Comparison of ENCODE assay signal across 21 cellular contexts in genomic region chr1:117630423-117630998, GRCh38. TPM values are rescaled to one million over a fixed set of nuclear protein-coding genes. Genes with fewer than 3 reads are reported as not detected.
DNase-seq lines count a peak whose midpoint lies in the region; ATAC-seq and TF ChIP-seq lines count a peak whose summit lies in the region.
"Had no signal": no experiment of that assay in that cellular context is flagged by ENCODE, and none has a peak within 500 bp of the region (broad histone marks: within the 10 kb centered on the region; RNA-seq: fewer than 3 reads in every experiment).

No MANE protein-coding gene starts in this region.

- TF ChIP-seq CTCF in spleen (IDR thresholded peaks at IDR 0.05 in 8 of 11, conservative IDR thresholded peaks at IDR 0.05 in 3 of 11), result no peak

- H3K9me3 ChIP-seq in T-helper 17 cell (ENCODE audit: control insufficient read depth, low read length, poor library complexity, severe bottlenecking) (no peaks in the 10 kb centered on the region), spleen (no peaks in the 10 kb centered on the region)
- H3K9me3 ChIP-seq: A549, BLaER1, ovary had no signal

- H3K4me1 Mint-ChIP-seq in activated CD4-positive, alpha-beta memory T cell treated with anti-CD3 and anti-CD28 coated beads, Interleukin-2, amount 10 ng/mL, durations not matched to agents 7 days and 5 days, result peaks cover 60% of the 10 kb centered on the region
- peaks cover 23% of the 10 kb centered on the region for H3K4me1 Mint-ChIP-seq in activated CD4-positive, alpha-beta memory T cell treated with anti-CD3 and anti-CD28 coated beads for 36 hours (ENCODE audit: low read depth)
- peaks cover 38% of the 10 kb centered on the region for H3K4me1 Mint-ChIP-seq in T-helper 17 cell

- H3K27me3 ChIP-seq in spleen (replicated peaks in 1 of 7), result no peaks in the 10 kb centered on the region
- H3K27me3 ChIP-seq: BLaER1, ovary had no signal

- ATAC-seq in T-helper 17 cell, result no peak
- ATAC-seq: A549; activated CD4-positive, alpha-beta T cell treated with anti-CD3 and anti-CD28 coated beads for 36 hours had no signal

- no peak for TF ChIP-seq POLR2A in spleen (IDR thresholded peaks at IDR 0.05)

- H3K36me3 ChIP-seq in spleen, result peaks cover 0 to 13% (median 0%) of the 10 kb centered on the region in 6 donors
- H3K36me3 ChIP-seq: BLaER1, ovary had no signal

- H3K4me3 ChIP-seq in spleen, result no peak overlapping the region
- H3K4me3 ChIP-seq: A549, BLaER1, K562, ovary had no signal

- peak overlapping the region; percentile 23 for H3K27ac Mint-ChIP-seq in activated CD4-positive, alpha-beta memory T cell treated with anti-CD3 and anti-CD28 coated beads, Interleukin-2, amount 10 ng/mL, durations not matched to agents 7 days and 5 days
- no peak overlapping the region for H3K27ac Mint-ChIP-seq in activated CD4-positive, alpha-beta memory T cell treated with anti-CD3 and anti-CD28 coated beads for 36 hours
- peak overlapping the region; percentile 32 for H3K27ac Mint-ChIP-seq in T-helper 17 cell
- H3K27ac Mint-ChIP-seq: activated CD4-positive, alpha-beta T cell treated with anti-CD3 and anti-CD28 coated beads for 36 hours had no signal

- CTCF ChIA-PET in activated CD4-positive, alpha-beta memory T cell treated with anti-CD3 and anti-CD28 coated beads, Interleukin-2, amount 10 ng/mL, durations not matched to agents 7 days and 5 days (lab: Charles Lee), result interaction anchor here (1.6 kb wide), 1 partner anchor 44 kb away, joined by 4 read pairs; no protein-coding TSS in a partner anchor
- CTCF ChIA-PET in activated CD4-positive, alpha-beta memory T cell treated with anti-CD3 and anti-CD28 coated beads for 36 hours (lab: Charles Lee), result no interaction called here

- peak overlapping the region in 2 of 8 donors; percentile 43 to 49 for H3K27ac ChIP-seq in spleen
- H3K27ac ChIP-seq: A549, BLaER1, ovary, RWPE1 had no signal

- H3K4me3 Mint-ChIP-seq in activated CD4-positive, alpha-beta memory T cell treated with anti-CD3 and anti-CD28 coated beads, Interleukin-2, amount 10 ng/mL, durations not matched to agents 7 days and 5 days, result no peak overlapping the region
- no peak overlapping the region for H3K4me3 Mint-ChIP-seq in activated CD4-positive, alpha-beta memory T cell treated with anti-CD3 and anti-CD28 coated beads for 36 hours
- H3K4me3 Mint-ChIP-seq in T-helper 17 cell, result no peak overlapping the region
- H3K4me3 Mint-ChIP-seq: activated CD4-positive, alpha-beta T cell treated with anti-CD3 and anti-CD28 coated beads for 36 hours had no signal

- peaks cover 4 to 71% (median 29%) of the 10 kb centered on the region in 6 donors for H3K4me1 ChIP-seq in spleen
- H3K4me1 ChIP-seq: A549 had no signal

- no peaks in the 10 kb centered on the region for H3K9me3 Mint-ChIP-seq in activated CD4-positive, alpha-beta memory T cell treated with anti-CD3 and anti-CD28 coated beads, Interleukin-2, amount 10 ng/mL, durations not matched to agents 7 days and 5 days
- H3K9me3 Mint-ChIP-seq in activated CD4-positive, alpha-beta memory T cell treated with anti-CD3 and anti-CD28 coated beads for 36 hours, result no peaks in the 10 kb centered on the region

- 83 to 92% (median 84%) methylated on average over 15 of the region's 15 CpGs for WGBS in spleen, 5 donors

- H3K36me3 Mint-ChIP-seq in activated CD4-positive, alpha-beta memory T cell treated with anti-CD3 and anti-CD28 coated beads, Interleukin-2, amount 10 ng/mL, durations not matched to agents 7 days and 5 days (ENCODE audit: low read depth), result peaks cover 42% of the 10 kb centered on the region
- peaks cover 2% of the 10 kb centered on the region for H3K36me3 Mint-ChIP-seq in activated CD4-positive, alpha-beta memory T cell treated with anti-CD3 and anti-CD28 coated beads for 36 hours
- H3K36me3 Mint-ChIP-seq in T-helper 17 cell (ENCODE audit: low read depth), result no peaks in the 10 kb centered on the region

- POLR2A ChIA-PET in activated CD4-positive, alpha-beta memory T cell treated with anti-CD3 and anti-CD28 coated beads, Interleukin-2, amount 10 ng/mL, durations not matched to agents 7 days and 5 days (lab: Charles Lee), result interaction anchor here (0.8 to 4.6 kb wide), 7 partner anchors 10 to 44 kb away, joined by 3 to 17 read pairs (median 4); no protein-coding TSS in a partner anchor
- POLR2A ChIA-PET in activated CD4-positive, alpha-beta memory T cell treated with anti-CD3 and anti-CD28 coated beads for 36 hours (lab: Charles Lee), result interaction anchor here (0.6 kb wide), 1 partner anchor 294 kb away, joined by 3 read pairs; no protein-coding TSS in a partner anchor

- no peaks in the 10 kb centered on the region for H3K27me3 Mint-ChIP-seq in activated CD4-positive, alpha-beta memory T cell treated with anti-CD3 and anti-CD28 coated beads, Interleukin-2, amount 10 ng/mL, durations not matched to agents 7 days and 5 days
- H3K27me3 Mint-ChIP-seq in activated CD4-positive, alpha-beta memory T cell treated with anti-CD3 and anti-CD28 coated beads for 36 hours, result no peaks in the 10 kb centered on the region
- H3K27me3 Mint-ChIP-seq in T-helper 17 cell, result no peaks in the 10 kb centered on the region
- H3K27me3 Mint-ChIP-seq: activated CD4-positive, alpha-beta T cell treated with anti-CD3 and anti-CD28 coated beads for 36 hours had no signal

- intact Hi-C loops in activated CD4-positive, alpha-beta memory T cell treated with anti-CD3 and anti-CD28 coated beads for 36 hours (cut with micrococcal nuclease), result no loop called here
- intact Hi-C loops in spleen (cut with DNase I; ENCODE audit: low total_unique reads), result no loop called here

- DNase-seq in activated CD4-positive, alpha-beta memory T cell treated with anti-CD3 and anti-CD28 coated beads, Interleukin-2, amount 10 ng/mL, durations not matched to agents 7 days and 5 days, result no peak
- DNase-seq in activated CD4-positive, alpha-beta memory T cell treated with anti-CD3 and anti-CD28 coated beads for 36 hours, result no peak
- DNase-seq in T-helper 17 cell (no peak), kidney tubule cell (ENCODE audit: low spot score) (peak; percentile 36), spleen (peak; percentile 74), GOT3 (lab: John Stamatoyannopoulos, UW) (no peak)
- DNase-seq in stimulated activated naive CD4-positive, alpha-beta T cell treated with Interleukin-2 at 50 U/mL for 16 hours (lab: John Stamatoyannopoulos, UW), result no peak
- no peak for DNase-seq in central memory CD4-positive, alpha-beta T cell
- DNase-seq: activated CD4-positive, alpha-beta T cell treated with anti-CD3 and anti-CD28 coated beads for 36 hours; activated T-cell treated with anti-CD3 and anti-CD28 coated beads for 4 hours; amygdala; effector memory CD4-positive, alpha-beta T cell; mammary epithelial cell; MV-4-11; NCI-H187 treated with DMSO at 0.1 percent for 48 hours; ovary; stimulated activated CD4-positive, alpha-beta T cell treated with anti-CD3 and anti-CD28 coated beads, Interleukin-2, amount 100 ng/mL, for 48 hours had no signal

RNA-seq across cellular contexts. Expression of gene TENT5C, which starts 24.7 kb away (rescaled TPM):
- total RNA-seq in activated CD4-positive, alpha-beta memory T cell treated with anti-CD3 and anti-CD28 coated beads, Interleukin-2, amount 10 ng/mL, durations not matched to agents 7 days and 5 days, result 10 to 100 TPM; 64.5 to 66.1 TPM
- 10 to 100 TPM; 13.8 to 14.0 TPM for total RNA-seq in activated CD4-positive, alpha-beta memory T cell treated with anti-CD3 and anti-CD28 coated beads for 36 hours
- total RNA-seq in T-helper 17 cell (100 to 1,000 TPM; 129 to 173 TPM), spleen (100 to 1,000 TPM in 1 of 7 donors, 10 to 100 TPM in 6; 32.0 to 181 (median 39.5) TPM)
- polyA plus RNA-seq in spleen, result 1 to 10 TPM; 5.6 to 8.1 (median 6.3) TPM

Comparison
In these comparisons a context has a peak if more than half of its experiments do, and no peak if none do; other contexts are left out.
1. DNase-seq: peak in kidney tubule cell (single experiment) and spleen (single experiment); none in activated CD4-positive, alpha-beta memory T cell treated with anti-CD3 and anti-CD28 coated beads, Interleukin-2, amount 10 ng/mL, durations not matched to agents 7 days and 5 days (single experiment), activated CD4-positive, alpha-beta memory T cell treated with anti-CD3 and anti-CD28 coated beads for 36 hours (single experiment), T-helper 17 cell (0 of 3), stimulated activated naive CD4-positive, alpha-beta T cell treated with Interleukin-2 at 50 U/mL for 16 hours (single experiment), GOT3 (single experiment) and central memory CD4-positive, alpha-beta T cell (single experiment).